24 cellular contexts compared by ENCODE assay signal in the genomic region with DNA sequence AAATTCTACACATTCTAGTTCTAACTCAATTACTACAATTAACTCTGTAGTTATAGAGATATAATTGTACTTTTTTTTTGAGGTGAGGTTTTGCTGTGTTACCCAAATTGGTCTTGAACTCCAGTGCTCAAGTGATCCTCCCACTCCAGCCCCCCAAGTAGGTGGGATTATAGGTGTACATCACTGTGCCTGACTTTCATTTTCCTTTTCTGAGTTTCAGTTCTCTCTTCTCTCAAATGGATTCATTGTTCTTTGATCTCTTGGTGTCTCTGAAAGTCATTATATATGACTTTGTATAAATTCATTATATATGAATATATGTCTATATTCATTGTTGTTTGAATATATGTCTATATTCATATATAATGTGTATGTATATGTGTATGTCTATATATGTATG.
DNase-seq lines count a peak whose midpoint lies in the region; ATAC-seq and FAIRE-seq lines count a peak whose summit lies in the region.
"Had no signal": no experiment of that assay in that cellular context is flagged by ENCODE, and none has a peak within 500 bp of the region (broad histone marks: within the 10 kb centered on the region; RNA-seq: fewer than 3 reads in every experiment).

No MANE protein-coding gene starts in this region.

- ATAC-seq in GM18861 (IDR thresholded peaks at IDR 0.05; ENCODE audit: unreplicated experiment) (peak; percentile 52), GM21619 (IDR thresholded peaks at IDR 0.05; ENCODE audit: unreplicated experiment) (peak; percentile 58), HG03159 (IDR thresholded peaks at IDR 0.05; ENCODE audit: unreplicated experiment) (peak; percentile 61), Right ventricle myocardium inferior (no peak), GM21515 (IDR thresholded peaks at IDR 0.05; ENCODE audit: unreplicated experiment) (no peak)
- ATAC-seq: left cardiac atrium, natural killer cell, right cardiac atrium had no signal

- no peak for DNase-seq in Right ventricle myocardium inferior (ENCODE audit: missing footprints)
- DNase-seq in SIG-M5 (lab: John Stamatoyannopoulos, UW), result no peak
- DNase-seq in COLO668 (lab: John Stamatoyannopoulos, UW; ENCODE audit: unreplicated experiment), result no peak
- DNase-seq: activated CD4-positive, alpha-beta T cell treated with anti-CD3 and anti-CD28 coated beads, Interleukin-2, amount 50 U/mL, for 4 hours; activated naive CD4-positive, alpha-beta T cell; CD8-positive, alpha-beta memory T cell; dermis blood vessel endothelial cell; DND-41; glutamatergic neuron; left cardiac atrium; natural killer cell; NCI-H1436 treated with DMSO at 0.1 percent for 48 hours; NCI-H526; OCI-M1; right cardiac atrium; SHP77; stimulated activated CD4-positive, alpha-beta T cell treated with anti-CD3 and anti-CD28 coated beads, Interleukin-12 subunit alpha, Interleukin-12 subunit beta, amount 100 ng/mL, for 4 hours; stimulated activated CD8-positive, alpha-beta memory T cell treated with anti-CD3 and anti-CD28 coated beads, Interleukin-4, amount 100 ng/mL, for 48 hours; substantia nigra had no signal

- FAIRE-seq in TTC549 (lab: Jason Lieb, UNC), result peak; percentile 65

- intact Hi-C loops in Right ventricle myocardium inferior (cut with DNase I), result no loop called here

Comparison
In these comparisons a context has a peak if more than half of its experiments do, and no peak if none do; other contexts are left out.
1. ATAC-seq: peak in GM18861 (single experiment), GM21619 (single experiment) and HG03159 (single experiment); none in Right ventricle myocardium inferior (single experiment) and GM21515 (single experiment).